ENCODE assay signal across 12 cellular contexts in the genomic region with DNA sequence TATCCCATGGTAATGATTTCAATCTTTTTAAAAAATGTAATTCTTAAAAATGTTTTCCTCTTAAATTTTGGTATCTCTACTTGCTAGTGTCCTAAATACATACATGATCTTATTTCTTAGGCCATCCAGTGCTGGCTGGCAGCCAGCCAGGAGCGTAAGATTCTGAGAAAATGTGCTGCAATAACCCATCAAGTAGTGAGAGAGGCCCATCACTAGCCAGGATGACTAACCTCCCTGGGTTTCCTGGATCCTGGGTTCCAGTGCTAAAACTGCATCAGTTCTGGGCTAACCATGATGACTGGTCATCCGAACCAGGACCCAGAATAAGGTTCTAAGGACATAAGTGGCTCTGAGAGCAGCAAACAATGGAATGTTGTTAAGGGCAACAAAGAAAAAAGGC. TPM values are rescaled to one million over a fixed set of nuclear protein-coding genes. Genes with fewer than 3 reads are reported as not detected.
DNase-seq lines count a peak whose midpoint lies in the region; ATAC-seq, FAIRE-seq and TF ChIP-seq lines count a peak whose summit lies in the region.
"Had no signal": no experiment of that assay in that cellular context is flagged by ENCODE, and none has a peak within 500 bp of the region (broad histone marks: within the 10 kb centered on the region; RNA-seq: fewer than 3 reads in every experiment).

No MANE protein-coding gene starts in this region.

- FAIRE-seq in K562 (lab: Jason Lieb, UNC): peak; percentile 76
- FAIRE-seq: TTC549 had no signal

- H3K9me3 ChIP-seq in K562 (replicated peaks; ENCODE audit: control insufficient read depth, insufficient read depth, low read depth, low read length) (no peaks in the 10 kb centered on the region), mesenchymal stem cell (ENCODE audit: control insufficient read depth, low read length) (no peaks in the 10 kb centered on the region)
- no peaks in the 10 kb centered on the region for H3K9me3 ChIP-seq in CD4-positive, alpha-beta memory T cell (ENCODE audit: control insufficient read depth in 1 of 2, low read length in 2 of 2)

- H2BK12ac ChIP-seq in mesenchymal stem cell (ENCODE audit: low read length in 2 of 2): no peak overlapping the region

- 22% methylated on average over 2 of the region's 2 CpGs for WGBS in K562 (ENCODE audit: insufficient coverage, low coverage, missing lambda C conversion rate)
- 19% methylated on average over 2 of the region's 2 CpGs for WGBS in mesenchymal stem cell

- no peak overlapping the region for H3K4me2 ChIP-seq in K562 (ENCODE audit: insufficient read depth, low read length)
- no peak overlapping the region for H3K4me2 ChIP-seq in mesenchymal stem cell (ENCODE audit: low read length, poor library complexity, severe bottlenecking)

- no peak for TF ChIP-seq POLR2A in K562 (conservative IDR thresholded peaks at IDR 0.05)

- peak; percentile 81 for DNase-seq in AG08395 (ENCODE audit: low spot score)
- peak; percentile 49 for DNase-seq in HS-27A (ENCODE audit: low read depth)
- peak in 3 of 4 experiments; percentile 45 to 85 (median 66) for DNase-seq in K562 (ENCODE audit: extremely low read depth in 1 of 4, low spot score in 3 of 4)
- peak; percentile 89 for DNase-seq in mesenchymal stem cell
- DNase-seq in RWPE1 (ENCODE audit: low spot score): no peak
- no peak for DNase-seq in CD4-positive, alpha-beta memory T cell
- no peak for DNase-seq in GM10248 (ENCODE audit: extremely low spot score)
- DNase-seq: effector CD8-positive, alpha-beta T cell had no signal

- H3K79me1 ChIP-seq in mesenchymal stem cell (replicated peaks; ENCODE audit: low read length, poor library complexity, severe bottlenecking): peaks cover 8% of the 10 kb centered on the region

- no peak overlapping the region for H3K14ac ChIP-seq in mesenchymal stem cell (ENCODE audit: low read length in 2 of 2)

- peaks cover 20 to 42% (median 33%) of the 10 kb centered on the region in 4 donors for H3K4me1 Mint-ChIP-seq in CD4-positive, alpha-beta memory T cell
- H3K4me1 Mint-ChIP-seq: nephron had no signal

- H2BK120ac ChIP-seq in mesenchymal stem cell (ENCODE audit: low read depth, low read length): no peak overlapping the region

- no peak overlapping the region for H3K23ac ChIP-seq in mesenchymal stem cell (ENCODE audit: low read length in 2 of 2)

- no peaks in the 10 kb centered on the region for H4K20me1 ChIP-seq in K562 (replicated peaks; ENCODE audit: control insufficient read depth, insufficient read depth, low read length)

- H2AK5ac ChIP-seq in mesenchymal stem cell (ENCODE audit: low read length, severe bottlenecking): peak overlapping the region; percentile 65

- H3K4me1 ChIP-seq in K562 (replicated peaks in 1 of 2; ENCODE audit: control insufficient read depth in 2 of 2, insufficient read depth in 2 of 2, low read length in 2 of 2): peaks cover 0 to 9% of the 10 kb centered on the region in 2 experiments; a peak in 3 of 5 replicates
- peaks cover 10% of the 10 kb centered on the region for H3K4me1 ChIP-seq in mesenchymal stem cell (ENCODE audit: control insufficient read depth, insufficient read depth, low read depth, low read length)
- peaks cover 36% of the 10 kb centered on the region for H3K4me1 ChIP-seq in CD4-positive, alpha-beta memory T cell (ENCODE audit: insufficient read depth, low read length)

- TF ChIP-seq CTCF in K562 (IDR thresholded peaks at IDR 0.05 in 2 of 3, conservative IDR thresholded peaks at IDR 0.05 in 1 of 3; ENCODE audit: insufficient read depth in 2 of 3, low read depth in 1 of 3, low read length in 3 of 3) (no peak), RWPE1 (conservative IDR thresholded peaks at IDR 0.05; ENCODE audit: low read depth) (no peak), GM10248 (IDR thresholded peaks at IDR 0.05; ENCODE audit: control extremely low read depth, extremely low read depth, low read depth, missing control alignments) (no peak)

- H4K8ac ChIP-seq in mesenchymal stem cell (ENCODE audit: low read length): no peak overlapping the region

- H4K91ac ChIP-seq in mesenchymal stem cell (ENCODE audit: low read length): no peak overlapping the region

- H3K4ac ChIP-seq in mesenchymal stem cell (ENCODE audit: low read depth in 1 of 2, low read length in 2 of 2): no peak overlapping the region

- H3K27ac ChIP-seq in K562 (ENCODE audit: extremely low read depth, low read depth, low read length): no peak overlapping the region
- peak overlapping the region; percentile 16 for H3K27ac ChIP-seq in mesenchymal stem cell (ENCODE audit: low read length, poor library complexity, severe bottlenecking)
- no peak overlapping the region for H3K27ac ChIP-seq in RWPE1
- no peak overlapping the region for H3K27ac ChIP-seq in CD4-positive, alpha-beta memory T cell (ENCODE audit: low read depth, low read length)

- H3K9ac ChIP-seq in K562 (ENCODE audit: insufficient read depth in 1 of 2, low read depth in 2 of 2, low read length in 2 of 2) (no peak overlapping the region), mesenchymal stem cell (ENCODE audit: low read length) (peak overlapping the region; percentile 54)

- CTCF ChIA-PET in K562 (lab: Yijun Ruan, JAX; ENCODE audit: low intra/inter-chr PET ratio): no interaction called here
- CTCF ChIA-PET in RWPE1 (lab: Yijun Ruan, JAX): no interaction called here
- CTCF ChIA-PET in CD4-positive, alpha-beta memory T cell (lab: Charles Lee; ENCODE audit: partially characterized antibody): no interaction called here
- CTCF ChIA-PET in GM10248 (lab: Yijun Ruan, JAX): no interaction called here

- peaks cover 21 to 39% of the 10 kb centered on the region in 2 donors for H3K36me3 Mint-ChIP-seq in CD4-positive, alpha-beta memory T cell

- H3K27me3 Mint-ChIP-seq in CD4-positive, alpha-beta memory T cell: no peaks in the 10 kb centered on the region
- H3K27me3 Mint-ChIP-seq: type B pancreatic cell had no signal

- POLR2A ChIA-PET in K562 (lab: Yijun Ruan, JAX) (no interaction called here), RWPE1 (lab: Yijun Ruan, JAX; ENCODE audit: low non-redundant PET) (no interaction called here), GM10248 (lab: Yijun Ruan, JAX) (interaction anchor here (0.6 kb wide), 1 partner anchor 134 kb away, joined by 3 read pairs; no protein-coding TSS in a partner anchor)
- POLR2A ChIA-PET in CD4-positive, alpha-beta memory T cell (lab: Charles Lee; ENCODE audit: partially characterized antibody): interaction anchor here (35.3 kb wide), 1 partner anchor 43 kb away, joined by 2221 read pairs; the partner anchor contains the start of gene UCP2

- H3K4me3 ChIP-seq in K562 (no peak overlapping the region), mesenchymal stem cell (ENCODE audit: insufficient read depth in 1 of 2, low read depth in 1 of 2, low read length in 2 of 2) (no peak overlapping the region)
- H3K4me3 ChIP-seq in CD4-positive, alpha-beta memory T cell (ENCODE audit: low read length in 2 of 2): no peak overlapping the region

- H3K79me2 ChIP-seq in K562 (ENCODE audit: control insufficient read depth, insufficient read depth, low read length): no peaks in the 10 kb centered on the region

- peak overlapping the region in 1 of 8 donors; percentile 19 for H3K4me3 Mint-ChIP-seq in CD4-positive, alpha-beta memory T cell
- H3K4me3 Mint-ChIP-seq: nephron, type B pancreatic cell had no signal

- ATAC-seq in K562: peak; percentile 82
- no peak for ATAC-seq in HG03442 (IDR thresholded peaks at IDR 0.05; ENCODE audit: unreplicated experiment)

- no TSS peak for BruUV-seq in K562 (replicated peaks; lab: Mats Ljungman, UMichigan)

- peak; percentile 24; the same call in 1 of the 2 replicates for TF ChIP-seq EP300 in K562 (IDR thresholded peaks at IDR 0.05; ENCODE audit: low read length)

- H3K9me3 Mint-ChIP-seq in CD4-positive, alpha-beta memory T cell: peaks cover 0 to 2% (median 0%) of the 10 kb centered on the region in 8 donors
- H3K9me3 Mint-ChIP-seq: nephron, type B pancreatic cell had no signal

- H3K27ac Mint-ChIP-seq in CD4-positive, alpha-beta memory T cell: peak overlapping the region in 2 of 7 donors; percentile 14 to 70
- H3K27ac Mint-ChIP-seq: nephron, type B pancreatic cell had no signal

- H3K18ac ChIP-seq in mesenchymal stem cell (ENCODE audit: low read depth in 1 of 2, low read length in 2 of 2): no peak overlapping the region

- in situ Hi-C loops in K562 (cut with MboI): no loop called here

- no peak overlapping the region for H2AFZ ChIP-seq in K562 (ENCODE audit: low read depth, low read length)
- H2AFZ ChIP-seq in mesenchymal stem cell (ENCODE audit: low read depth, low read length): no peak overlapping the region

- no peak for TF ChIP-seq RAD21 in K562 (CRISPR knock-in tag; conservative IDR thresholded peaks at IDR 0.05 in 1 of 2, IDR thresholded peaks at IDR 0.05 in 1 of 2)

- H3K27me3 ChIP-seq in K562 (ENCODE audit: control insufficient read depth in 2 of 2, insufficient read depth in 2 of 2, low read length in 2 of 2): no peaks in the 10 kb centered on the region
- H3K27me3 ChIP-seq in mesenchymal stem cell (ENCODE audit: control insufficient read depth in 1 of 2, insufficient read depth in 1 of 2, low read length in 2 of 2): no peaks in the 10 kb centered on the region
- no peaks in the 10 kb centered on the region for H3K27me3 ChIP-seq in CD4-positive, alpha-beta memory T cell (ENCODE audit: insufficient read depth, low read length)

- H2BK15ac ChIP-seq in mesenchymal stem cell (ENCODE audit: low read depth, poor library complexity, severe bottlenecking): no peak overlapping the region

- no peak overlapping the region for H2BK5ac ChIP-seq in mesenchymal stem cell (ENCODE audit: low read depth, low read length, poor library complexity, severe bottlenecking)

- intact Hi-C loops in K562 (cut with micrococcal nuclease): no loop called here
- intact Hi-C loops in CD4-positive, alpha-beta memory T cell (cut with micrococcal nuclease): no loop called here

- H3K36me3 ChIP-seq in K562 (ENCODE audit: control insufficient read depth, insufficient read depth, low read length): no peaks in the 10 kb centered on the region
- peaks cover 13 to 32% of the 10 kb centered on the region in 2 experiments for H3K36me3 ChIP-seq in mesenchymal stem cell (ENCODE audit: control insufficient read depth in 1 of 2, insufficient read depth in 2 of 2, low read depth in 1 of 2, low read length in 2 of 2)
- H3K36me3 ChIP-seq in CD4-positive, alpha-beta memory T cell (ENCODE audit: insufficient read depth, low read length): no peaks in the 10 kb centered on the region

- no peaks in the 10 kb centered on the region for H3K9me1 ChIP-seq in K562 (ENCODE audit: control insufficient read depth, insufficient read depth, low read length)

RNA-seq across cellular contexts. Expression of gene UCP3, which starts 15.7 kb away (rescaled TPM):
- 2.3 and 3.3 TPM in 2 replicates for total RNA-seq in K562 (2011; cell fraction: chromatin; rRNA removed; ENCODE audit: low replicate concordance)
- 2.2 and 3.5 TPM in 2 replicates for total RNA-seq in K562 (2011; cell fraction: nucleolus; rRNA removed)
- 0.84 and 3.1 TPM in 2 replicates for total RNA-seq in K562 (2011; cell fraction: nucleoplasm; rRNA removed)
- total RNA-seq in K562 (2014; rRNA removed) (0.05 and 0.94 TPM in 2 replicates), K562 (2014; rRNA removed; fragmentation: Illumina TruSeq; extraction: Trizol) (0.25 and 0.29 TPM in 2 replicates), K562 (2015; rRNA removed; fragmentation: Illumina TruSeq; extraction: Trizol) (0.41 and 0.65 TPM in 2 replicates), K562 (2021) (0.18 and 0.53 TPM in 2 replicates)
- polyA plus RNA-seq in K562 (2011; rRNA removed) (0.15 and 0.26 TPM in 2 replicates), K562 (2014; fragmentation: Illumina TruSeq; extraction: Trizol) (0.43 and 0.53 TPM in 2 replicates), K562 (2014; fragmentation: Nextera tagmentation; extraction: Ambion mirVana) (not detected), K562 (2014; rRNA removed) (0.04 and 0.21 TPM in 2 replicates)
- 0.24 and 0.27 TPM in 2 replicates for polyA plus RNA-seq in K562 (2011; cell fraction: cytosol; rRNA removed)
- polyA plus RNA-seq in K562 (2011; cell fraction: nucleus; rRNA removed): 1.9 and 2.1 TPM in 2 replicates
- 0.46 and 0.66 TPM in 2 replicates for polyA plus RNA-seq in K562 (2012)
- 0.36 and 0.39 TPM in 2 replicates for polyA minus RNA-seq in K562 (2011; rRNA and poly(A)+ RNA removed)
- not detected in 2 replicates for polyA minus RNA-seq in K562 (2011; cell fraction: cytosol; rRNA and poly(A)+ RNA removed)
- 0.81 and 1.00 TPM in 2 replicates for polyA minus RNA-seq in K562 (2011; cell fraction: nucleus; rRNA and poly(A)+ RNA removed)
- polyA plus RNA-seq in mesenchymal stem cell (2013, experiment 1 of 2): 0.23 TPM
- 0.33 TPM for polyA plus RNA-seq in mesenchymal stem cell (2013, experiment 2 of 2)
- 1 to 10 TPM; 4.8 to 6.3 TPM for total RNA-seq in CD4-positive, alpha-beta memory T cell
- polyA plus RNA-seq in CD4-positive, alpha-beta memory T cell: under 1 TPM; 0.54 to 0.66 TPM

RNA-seq across cellular contexts. Expression of gene UCP2, which starts 42.0 kb away (rescaled TPM):
- total RNA-seq in K562 (2011; cell fraction: chromatin; rRNA removed; ENCODE audit: low replicate concordance): 125 and 263 TPM in 2 replicates
- 180 and 194 TPM in 2 replicates for total RNA-seq in K562 (2011; cell fraction: nucleolus; rRNA removed)
- 161 and 172 TPM in 2 replicates for total RNA-seq in K562 (2011; cell fraction: nucleoplasm; rRNA removed)
- total RNA-seq in K562 (2014; rRNA removed) (21.5 and 29.2 TPM in 2 replicates), K562 (2014; rRNA removed; fragmentation: Illumina TruSeq; extraction: Trizol) (19.6 and 24.1 TPM in 2 replicates), K562 (2015; rRNA removed; fragmentation: Illumina TruSeq; extraction: Trizol) (19.2 and 25.9 TPM in 2 replicates), K562 (2021) (141 and 152 TPM in 2 replicates)
- polyA plus RNA-seq in K562 (2011; rRNA removed) (45.6 and 59.3 TPM in 2 replicates), K562 (2014; fragmentation: Illumina TruSeq; extraction: Trizol) (147 and 173 TPM in 2 replicates), K562 (2014; fragmentation: Nextera tagmentation; extraction: Ambion mirVana) (100 to 1,000 TPM in 1 of 2 experiments, 10 to 100 TPM in 1; 95.7 to 216 TPM), K562 (2014; rRNA removed) (84.5 and 87.9 TPM in 2 replicates)
- 113 and 142 TPM in 2 replicates for polyA plus RNA-seq in K562 (2011; cell fraction: cytosol; rRNA removed)
- 52.2 and 60.9 TPM in 2 replicates for polyA plus RNA-seq in K562 (2011; cell fraction: nucleus; rRNA removed)
- 99.1 and 151 TPM in 2 replicates for polyA plus RNA-seq in K562 (2012)
- polyA minus RNA-seq in K562 (2011; rRNA and poly(A)+ RNA removed): 59.5 and 95.2 TPM in 2 replicates
- 107 and 109 TPM in 2 replicates for polyA minus RNA-seq in K562 (2011; cell fraction: cytosol; rRNA and poly(A)+ RNA removed)
- 69.9 and 106 TPM in 2 replicates for polyA minus RNA-seq in K562 (2011; cell fraction: nucleus; rRNA and poly(A)+ RNA removed)
- polyA plus RNA-seq in mesenchymal stem cell (2013, experiment 1 of 2): 19.7 TPM
- 20.0 TPM for polyA plus RNA-seq in mesenchymal stem cell (2013, experiment 2 of 2)
- total RNA-seq in CD4-positive, alpha-beta memory T cell: 100 to 1,000 TPM; 325 to 336 TPM
- polyA plus RNA-seq in CD4-positive, alpha-beta memory T cell: 1,000 to 10,000 TPM in 1 of 2 donors, 100 to 1,000 TPM in 1; 910 to 1,459 TPM

Comparison
In these comparisons a context has a peak if more than half of its experiments do, and no peak if none do; other contexts are left out.
1. DNase-seq: peak in AG08395 (single experiment), HS-27A (single experiment), K562 (3 of 4) and mesenchymal stem cell (single experiment); none in RWPE1 (single experiment), CD4-positive, alpha-beta memory T cell (0 of 5) and GM10248 (single experiment).
2. POLR2A ChIA-PET loops: an anchor here in CD4-positive, alpha-beta memory T cell (35.3 kb wide) and GM10248 (0.6 kb wide); none called in K562 and RWPE1.